In genomic region chr17:19370493-19370960, GRCh38 we compare ENCODE assay signal across 9 cellular contexts. TPM values are rescaled to one million over a fixed set of nuclear protein-coding genes. Genes with fewer than 3 reads are reported as not detected.
DNase-seq lines count a peak whose midpoint lies in the region; ATAC-seq, FAIRE-seq and TF ChIP-seq lines count a peak whose summit lies in the region.
"Had no signal": no experiment of that assay in that cellular context is flagged by ENCODE, and none has a peak within 500 bp of the region (broad histone marks: within the 10 kb centered on the region; RNA-seq: fewer than 3 reads in every experiment).

No MANE protein-coding gene starts in this region.

- no peak overlapping the region for H3K27ac ChIP-seq in GM12878 (ENCODE audit: control insufficient read depth, insufficient read depth)

- no peak for TF ChIP-seq EP300 in GM12878 (IDR thresholded peaks at IDR 0.05; ENCODE audit: borderline replicate concordance in 1 of 2, control insufficient read depth in 1 of 2, low read depth in 2 of 2, low read length in 2 of 2)

- in situ Hi-C loops in GM12878 (cut with MboI): no loop called here

- H3K9me3 ChIP-seq in GM12878 (replicated peaks; ENCODE audit: control insufficient read depth, insufficient read depth, low read length): no peaks in the 10 kb centered on the region

- BruUV-seq in GM12878 (replicated peaks; lab: Mats Ljungman, UMichigan): no TSS peak

- H3K79me2 ChIP-seq in GM12878 (ENCODE audit: control insufficient read depth, insufficient read depth, low read length): no peaks in the 10 kb centered on the region

- CTCF ChIA-PET in GM12878 (lab: Yijun Ruan, JAX): no interaction called here

- intact Hi-C loops in GM12878 (cut with micrococcal nuclease; ENCODE audit: unreplicated experiment): no loop called here
- intact Hi-C loops in sciatic nerve (cut with DNase I): no loop called here

- POLR2A ChIA-PET in GM12878 (lab: Charles Lee): no interaction called here

- no peak for TF ChIP-seq RAD21 in GM12878 (IDR thresholded peaks at IDR 0.05; ENCODE audit: insufficient read depth, low read depth, low read length)

- no peaks in the 10 kb centered on the region for H3K36me3 ChIP-seq in GM12878 (ENCODE audit: control insufficient read depth in 2 of 2, insufficient read depth in 2 of 2, low read length in 1 of 2)

- ATAC-seq in HG03571 (IDR thresholded peaks at IDR 0.05; ENCODE audit: unreplicated experiment): peak; percentile 70
- ATAC-seq in GM12878: peak; percentile 82
- ATAC-seq in sciatic nerve: peak; percentile 85
- ATAC-seq in HG02798 (IDR thresholded peaks at IDR 0.05; ENCODE audit: poor library complexity, unreplicated experiment): no peak
- ATAC-seq in GM18505 (IDR thresholded peaks at IDR 0.05; ENCODE audit: unreplicated experiment): no peak
- ATAC-seq in GM19035 (IDR thresholded peaks at IDR 0.05; ENCODE audit: unreplicated experiment): no peak

- H3K9ac ChIP-seq in GM12878 (ENCODE audit: control insufficient read depth, insufficient read depth, low read length): no peak overlapping the region

- 0% methylated on average over 7 of the region's 7 CpGs for WGBS in GM12878 (ENCODE audit: insufficient coverage, insufficient replicate concordance, low lambda C conversion rate, missing lambda C conversion rate)

- RAD21 ChIA-PET in GM12878 (lab: Charles Lee; ENCODE audit: unreplicated experiment): no interaction called here

- 0 out of 2 replicates have a peak, but pooled peaks cover 3% of the 10 kb centered on the region for H4K20me1 ChIP-seq in GM12878 (ENCODE audit: control insufficient read depth, insufficient read depth)

- no peak overlapping the region for H3K4me3 ChIP-seq in GM12878

- peaks cover 26% of the 10 kb centered on the region for H3K4me1 ChIP-seq in GM12878 (ENCODE audit: control insufficient read depth, insufficient read depth, low read length)

- H2AFZ ChIP-seq in GM12878 (ENCODE audit: control insufficient read depth, low read depth, low read length): no peak overlapping the region

- no peaks in the 10 kb centered on the region for H3K27me3 ChIP-seq in GM12878 (replicated peaks in 1 of 2; ENCODE audit: control insufficient read depth in 2 of 2, insufficient read depth in 2 of 2, low read length in 1 of 2)

- no peak for FAIRE-seq in GM12878 (lab: Jason Lieb, UNC)
- FAIRE-seq: A204.1 had no signal

- SMC1A ChIA-PET in GM12878 (lab: Charles Lee; ENCODE audit: uncharacterized antibody, unreplicated experiment): interaction anchor here (0.7 kb wide), 2 partner anchors 9 to 77 kb away, joined by 3 to 4 read pairs; no protein-coding TSS in a partner anchor

- DNase-seq in DMS53 (lab: John Stamatoyannopoulos, UW): peak; percentile 55
- DNase-seq in DMS53 treated with DMSO at 0.1 percent for 48 hours (lab: John Stamatoyannopoulos, UW; ENCODE audit: unreplicated experiment): no peak
- DNase-seq in GM12878 (ENCODE audit: low read depth, low spot score): no peak
- peak; percentile 67 for DNase-seq in sciatic nerve (ENCODE audit: low spot score)

- H3K4me2 ChIP-seq in GM12878 (ENCODE audit: control insufficient read depth, insufficient read depth): peak overlapping the region; percentile 63

- no peak for TF ChIP-seq CTCF in GM12878 (IDR thresholded peaks at IDR 0.05 in 2 of 3, conservative IDR thresholded peaks at IDR 0.05 in 1 of 3; ENCODE audit: control insufficient read depth in 2 of 3, extremely low read depth in 1 of 3, insufficient read depth in 1 of 3, low read depth in 3 of 3, low read length in 3 of 3)

- TF ChIP-seq POLR2A in GM12878 (IDR thresholded peaks at IDR 0.05; ENCODE audit: low read depth, low read length): 0 out of 2 replicates have a peak, but pooled peaks have one; percentile 24
- no peak for TF ChIP-seq POLR2A in GM18505 (IDR thresholded peaks at IDR 0.05; ENCODE audit: borderline replicate concordance, extremely low read depth, insufficient read depth, insufficient read length)

TF ChIP-seq in GM12878, 131 proteins besides CTCF, POLR2A, EP300 and RAD21 (continues in another document):
- TF ChIP-seq CBX5 (IDR thresholded peaks at IDR 0.05; ENCODE audit: low read depth) (no peak), MXI1 (IDR thresholded peaks at IDR 0.05; ENCODE audit: low read depth, low read length) (no peak), HDAC2 (IDR thresholded peaks at IDR 0.05) (no peak), IKZF2 (IDR thresholded peaks at IDR 0.05) (peak; percentile 45 to 56; a peak in 3 of 4 replicates), NR2F1 (conservative IDR thresholded peaks at IDR 0.05) (peak; percentile 68), DPF2 (IDR thresholded peaks at IDR 0.05) (no peak), EED (IDR thresholded peaks at IDR 0.05; ENCODE audit: low read depth) (peak; percentile 38)

RNA-seq across cellular contexts. Expression of gene MAPK7, which starts 7.8 kb away (rescaled TPM):
- 20.9 and 25.3 TPM in 2 replicates for total RNA-seq in GM12878 (2013; cell fraction: nucleolus; rRNA removed)
- total RNA-seq in GM12878 (2014; rRNA removed): 2.1 and 3.7 TPM in 2 replicates
- 2.1 and 2.7 TPM in 2 replicates for total RNA-seq in GM12878 (2014; rRNA removed; fragmentation: Illumina TruSeq; extraction: Trizol)
- 11.1 and 13.5 TPM in 2 replicates for total RNA-seq in GM12878 (2021)
- polyA plus RNA-seq in GM12878 (2011; ENCODE audit: low read depth): 6.9 TPM
- polyA plus RNA-seq in GM12878 (2011; rRNA removed): 1.6 and 3.2 TPM in 2 replicates
- 4.5 and 5.4 TPM in 2 replicates for polyA plus RNA-seq in GM12878 (2011; cell fraction: cytosol; rRNA removed)
- 15.6 and 17.1 TPM in 2 replicates for polyA plus RNA-seq in GM12878 (2011; cell fraction: nucleus; rRNA removed)
- polyA plus RNA-seq in GM12878 (2012): 7.0 and 10.0 TPM in 2 replicates
- 5.1 and 7.8 TPM in 2 replicates for polyA plus RNA-seq in GM12878 (2014; fragmentation: Illumina TruSeq; extraction: Trizol)
- polyA plus RNA-seq in GM12878 (2014; fragmentation: Nextera tagmentation; extraction: Ambion mirVana): 1 to 10 TPM in 1 of 2 experiments, under 1 TPM in 1; 0.37 to 1.3 TPM
- 7.6 and 12.0 TPM in 2 replicates for polyA plus RNA-seq in GM12878 (2014; rRNA removed)
- 10 to 100 TPM in 1 of 2 experiments, 1 to 10 TPM in 1; 8.2 to 11.1 TPM for polyA plus RNA-seq in GM12878 (2016; fragmentation: Nextera tagmentation; extraction: Ambion mirVana)
- 11.0 and 17.0 TPM in 2 replicates for polyA minus RNA-seq in GM12878 (2011; rRNA and poly(A)+ RNA removed)
- polyA minus RNA-seq in GM12878 (2011; cell fraction: cytosol; rRNA and poly(A)+ RNA removed): 6.4 TPM in 2 replicates
- polyA minus RNA-seq in GM12878 (2011; cell fraction: nucleus; rRNA and poly(A)+ RNA removed): 19.1 and 30.2 TPM in 2 replicates
- 28.2 TPM for total RNA-seq in sciatic nerve

RNA-seq across cellular contexts. Expression of gene B9D1, which starts 8.0 kb away (rescaled TPM):
- 11.3 and 12.0 TPM in 2 replicates for total RNA-seq in GM12878 (2013; cell fraction: nucleolus; rRNA removed)
- total RNA-seq in GM12878 (2014; rRNA removed) (8.3 and 9.4 TPM in 2 replicates), GM12878 (2014; rRNA removed; fragmentation: Illumina TruSeq; extraction: Trizol) (4.5 and 5.9 TPM in 2 replicates), GM12878 (2021) (8.1 and 9.5 TPM in 2 replicates), sciatic nerve (19.8 TPM)
- polyA plus RNA-seq in GM12878 (2011; ENCODE audit: low read depth): 12.7 TPM
- polyA plus RNA-seq in GM12878 (2011; rRNA removed) (5.0 and 10.4 TPM in 2 replicates), GM12878 (2014; fragmentation: Illumina TruSeq; extraction: Trizol) (4.9 and 8.7 TPM in 2 replicates), GM12878 (2014; fragmentation: Nextera tagmentation; extraction: Ambion mirVana) (10 to 100 TPM in 1 of 2 experiments, 1 to 10 TPM in 1; 8.2 to 10.2 TPM), GM12878 (2014; rRNA removed) (11.8 and 14.9 TPM in 2 replicates), GM12878 (2016; fragmentation: Nextera tagmentation; extraction: Ambion mirVana) (10 to 100 TPM; 16.4 to 18.3 TPM)
- polyA plus RNA-seq in GM12878 (2011; cell fraction: cytosol; rRNA removed): 15.0 TPM in 2 replicates
- 14.0 and 16.5 TPM in 2 replicates for polyA plus RNA-seq in GM12878 (2011; cell fraction: nucleus; rRNA removed)
- 8.7 and 8.9 TPM in 2 replicates for polyA plus RNA-seq in GM12878 (2012)
- polyA minus RNA-seq in GM12878 (2011; rRNA and poly(A)+ RNA removed): 6.3 and 9.0 TPM in 2 replicates
- 1.5 and 3.7 TPM in 2 replicates for polyA minus RNA-seq in GM12878 (2011; cell fraction: cytosol; rRNA and poly(A)+ RNA removed)
- 2.9 and 5.4 TPM in 2 replicates for polyA minus RNA-seq in GM12878 (2011; cell fraction: nucleus; rRNA and poly(A)+ RNA removed)

RNA-seq across cellular contexts. Expression of gene MFAP4, which starts 16.5 kb away (rescaled TPM):
- total RNA-seq in GM12878 (2013; cell fraction: nucleolus; rRNA removed): not detected in 2 replicates
- not detected in 2 replicates for total RNA-seq in GM12878 (2014; rRNA removed)
- total RNA-seq in GM12878 (2014; rRNA removed; fragmentation: Illumina TruSeq; extraction: Trizol): not detected in 2 replicates
- 0.13 and 0.28 TPM in 2 replicates for total RNA-seq in GM12878 (2021)
- not detected for polyA plus RNA-seq in GM12878 (2011; ENCODE audit: low read depth)
- polyA plus RNA-seq in GM12878 (2011; rRNA removed): not detected in 2 replicates
- polyA plus RNA-seq in GM12878 (2011; cell fraction: cytosol; rRNA removed): not detected in 2 replicates
- polyA plus RNA-seq in GM12878 (2011; cell fraction: nucleus; rRNA removed): not detected in 2 replicates
- not detected in 2 replicates for polyA plus RNA-seq in GM12878 (2012)
- polyA plus RNA-seq in GM12878 (2014; fragmentation: Illumina TruSeq; extraction: Trizol): not detected in 2 replicates
- not detected for polyA plus RNA-seq in GM12878 (2014; fragmentation: Nextera tagmentation; extraction: Ambion mirVana)
- polyA plus RNA-seq in GM12878 (2014; rRNA removed): not detected in 2 replicates
- polyA plus RNA-seq in GM12878 (2016; fragmentation: Nextera tagmentation; extraction: Ambion mirVana): under 1 TPM; 0.08 to 0.09 TPM
- polyA minus RNA-seq in GM12878 (2011; rRNA and poly(A)+ RNA removed): not detected in 2 replicates
- not detected in 2 replicates for polyA minus RNA-seq in GM12878 (2011; cell fraction: cytosol; rRNA and poly(A)+ RNA removed)
- polyA minus RNA-seq in GM12878 (2011; cell fraction: nucleus; rRNA and poly(A)+ RNA removed): not detected in 2 replicates
- 115 TPM for total RNA-seq in sciatic nerve

RNA-seq across cellular contexts. Expression of gene RNF112, which starts 40.5 kb away (rescaled TPM):
- total RNA-seq in GM12878 (2013; cell fraction: nucleolus; rRNA removed): 1.7 and 1.9 TPM in 2 replicates
- total RNA-seq in GM12878 (2014; rRNA removed) (not detected in 2 replicates), GM12878 (2014; rRNA removed; fragmentation: Illumina TruSeq; extraction: Trizol) (not detected in 2 replicates), GM12878 (2021) (not detected in 2 replicates), sciatic nerve (3.9 TPM)
- polyA plus RNA-seq in GM12878 (2011; ENCODE audit: low read depth): not detected
- polyA plus RNA-seq in GM12878 (2011; rRNA removed) (0.03 TPM in 1 of 2 replicates, not detected in the other), GM12878 (2014; fragmentation: Illumina TruSeq; extraction: Trizol) (not detected in 2 replicates), GM12878 (2014; fragmentation: Nextera tagmentation; extraction: Ambion mirVana) (not detected), GM12878 (2014; rRNA removed) (not detected in 2 replicates), GM12878 (2016; fragmentation: Nextera tagmentation; extraction: Ambion mirVana) (not detected)
- polyA plus RNA-seq in GM12878 (2011; cell fraction: cytosol; rRNA removed): 0.01 TPM in 1 of 2 replicates, not detected in the other
- polyA plus RNA-seq in GM12878 (2011; cell fraction: nucleus; rRNA removed): 0.12 and 0.70 TPM in 2 replicates
- 0.07 and 0.28 TPM in 2 replicates for polyA plus RNA-seq in GM12878 (2012)
- polyA minus RNA-seq in GM12878 (2011; rRNA and poly(A)+ RNA removed): not detected in 2 replicates
- polyA minus RNA-seq in GM12878 (2011; cell fraction: cytosol; rRNA and poly(A)+ RNA removed): not detected in 2 replicates
- not detected in 2 replicates for polyA minus RNA-seq in GM12878 (2011; cell fraction: nucleus; rRNA and poly(A)+ RNA removed)

Comparison
In these comparisons a context has a peak if more than half of its experiments do, and no peak if none do; other contexts are left out.
1. DNase-seq: peak in DMS53 (single experiment) and sciatic nerve (single experiment); none in DMS53 treated with DMSO at 0.1 percent for 48 hours (single experiment) and GM12878 (single experiment).
2. ATAC-seq: peak in HG03571 (single experiment), GM12878 (single experiment) and sciatic nerve (single experiment); none in HG02798 (single experiment), GM18505 (single experiment) and GM19035 (single experiment).
3. RNA of gene MFAP4, which starts 16.5 kb away (total RNA-seq): 115 TPM in sciatic nerve (single experiment); 0.13 to 0.28 TPM in GM12878; every median in the first group is over 10 times any median in the second.